8 cellular contexts compared by ENCODE assay signal in the genomic region with DNA sequence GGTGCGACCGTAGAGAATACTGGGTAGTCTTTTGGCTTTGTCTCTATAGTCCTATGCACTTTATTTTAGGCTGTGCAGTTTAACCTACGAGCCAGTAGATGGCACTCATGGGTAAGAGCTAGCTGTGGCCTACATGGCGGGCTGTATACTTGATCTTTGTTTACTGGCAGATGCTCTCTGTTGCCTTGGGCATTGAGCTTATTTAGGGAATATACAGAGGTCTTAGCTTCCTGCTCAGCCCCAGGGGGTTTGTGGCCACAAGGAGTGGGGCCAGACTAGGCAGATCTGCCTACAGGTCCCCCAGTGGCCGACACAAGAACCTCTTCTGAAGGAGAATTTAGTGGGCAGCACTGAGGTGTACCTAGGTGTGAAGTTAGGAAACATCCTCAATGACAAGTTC.
DNase-seq lines count a peak whose midpoint lies in the region; ATAC-seq and TF ChIP-seq lines count a peak whose summit lies in the region.

No MANE protein-coding gene starts in this region.

- H3K36me3 Mint-ChIP-seq in activated CD8-positive, alpha-beta memory T cell treated with anti-CD3 and anti-CD28 coated beads, Interleukin-2, amount 10 ng/mL, durations not matched to agents 7 days and 5 days, result no peaks in the 10 kb centered on the region
- H3K36me3 Mint-ChIP-seq in GM23338 (ENCODE audit: low read depth), result no peaks in the 10 kb centered on the region
- no peaks in the 10 kb centered on the region for H3K36me3 Mint-ChIP-seq in memory B cell

- no peaks in the 10 kb centered on the region for H3K27me3 Mint-ChIP-seq in activated CD8-positive, alpha-beta memory T cell treated with anti-CD3 and anti-CD28 coated beads, Interleukin-2, amount 10 ng/mL, durations not matched to agents 7 days and 5 days
- H3K27me3 Mint-ChIP-seq in GM23338 (ENCODE audit: insufficient read depth, low read depth, poor library complexity), result no peaks in the 10 kb centered on the region
- H3K27me3 Mint-ChIP-seq in memory B cell, result no peaks in the 10 kb centered on the region

- H4K20me1 ChIP-seq in GM23338 (replicated peaks; ENCODE audit: insufficient read depth), result no peaks in the 10 kb centered on the region
- H4K20me1 ChIP-seq in IMR-90 (ENCODE audit: insufficient read depth, low read length), result no peaks in the 10 kb centered on the region
- no peaks in the 10 kb centered on the region for H4K20me1 ChIP-seq in OCI-LY3 (ENCODE audit: insufficient read depth, low read length)

- H3K56ac ChIP-seq in IMR-90 (ENCODE audit: extremely low read depth, insufficient read depth, low read length), result no peak overlapping the region

- no peak overlapping the region for H4K8ac ChIP-seq in IMR-90 (ENCODE audit: low read depth in 2 of 2, low read length in 2 of 2)

- H3K4me1 Mint-ChIP-seq in activated CD8-positive, alpha-beta memory T cell treated with anti-CD3 and anti-CD28 coated beads, Interleukin-2, amount 10 ng/mL, durations not matched to agents 7 days and 5 days, result no peaks in the 10 kb centered on the region
- H3K4me1 Mint-ChIP-seq in GM23338, result peaks cover 2% of the 10 kb centered on the region; the same call in 1 of the 3 replicates
- peaks cover 2% of the 10 kb centered on the region for H3K4me1 Mint-ChIP-seq in memory B cell

- no peaks in the 10 kb centered on the region for H3K4me1 ChIP-seq in GM23338 (ENCODE audit: insufficient read depth)
- H3K4me1 ChIP-seq in IMR-90 (ENCODE audit: control insufficient read depth, insufficient read depth, low read length), result peaks cover 2% of the 10 kb centered on the region
- no peaks in the 10 kb centered on the region for H3K4me1 ChIP-seq in OCI-LY3 (ENCODE audit: low read length)

- no peak overlapping the region for H4K5ac ChIP-seq in IMR-90 (ENCODE audit: low read depth, low read length)

- ATAC-seq in activated CD8-positive, alpha-beta memory T cell treated with anti-CD3 and anti-CD28 coated beads, Interleukin-2, amount 10 ng/mL, durations not matched to agents 7 days and 5 days, result peak; percentile 57
- peak; percentile 96 for ATAC-seq in GM23338
- ATAC-seq in IMR-90 (ENCODE audit: low read depth), result peak; percentile 98
- ATAC-seq in memory B cell (ENCODE audit: low read depth), result peak; percentile 70

- H3K18ac ChIP-seq in IMR-90 (ENCODE audit: low read depth, low read length), result no peak overlapping the region

- TF ChIP-seq CTCF in GM23338 (conservative IDR thresholded peaks at IDR 0.05; ENCODE audit: low read depth in 2 of 2) (peak; percentile 66 to 75), IMR-90 (conservative IDR thresholded peaks at IDR 0.05; ENCODE audit: low read depth, low read length) (peak; percentile 73), OCI-LY3 (IDR thresholded peaks at IDR 0.05; ENCODE audit: low read depth, low read length) (peak; percentile 94)

- no peak overlapping the region for H4K91ac ChIP-seq in IMR-90 (ENCODE audit: insufficient read depth, low read depth, low read length)

- no peak overlapping the region for H2AK5ac ChIP-seq in IMR-90 (ENCODE audit: low read depth, low read length)

- H3K4me3 ChIP-seq in GM23338 (no peak overlapping the region), IMR-90 (ENCODE audit: insufficient read depth, low read depth, low read length) (no peak overlapping the region), OCI-LY3 (ENCODE audit: low read length) (peak overlapping the region; percentile 71)

- H3K79me1 ChIP-seq in IMR-90 (ENCODE audit: low read depth in 1 of 2, low read length in 2 of 2), result no peaks in the 10 kb centered on the region

- no peak overlapping the region for H3K14ac ChIP-seq in IMR-90 (replicated peaks; ENCODE audit: low read depth, low read length)

- H3K9ac ChIP-seq in IMR-90 (ENCODE audit: low read depth, low read length) (no peak overlapping the region), OCI-LY3 (ENCODE audit: low read length) (peak overlapping the region; percentile 13; the same call in 1 of the 2 replicates)

- no peak overlapping the region for H3K4ac ChIP-seq in IMR-90 (ENCODE audit: low read depth, low read length)

- no peak for TF ChIP-seq POLR2A in IMR-90 (IDR thresholded peaks at IDR 0.05; ENCODE audit: low read depth, low read length)

- POLR2A ChIA-PET in IMR-90 (lab: Charles Lee; ENCODE audit: unreplicated experiment), result no interaction called here

- H3K9me3 ChIP-seq in IMR-90 (ENCODE audit: control insufficient read depth, insufficient read depth, low read length) (no peaks in the 10 kb centered on the region), OCI-LY3 (ENCODE audit: insufficient read depth, low read length) (no peaks in the 10 kb centered on the region)

- no peak overlapping the region for H2BK5ac ChIP-seq in IMR-90 (ENCODE audit: low read depth, low read length, poor library complexity, severe bottlenecking)

- peak overlapping the region; percentile 8 for H2AK9ac ChIP-seq in IMR-90 (replicated peaks; ENCODE audit: low read depth, low read length, poor library complexity)

- CTCF ChIA-PET in activated CD8-positive, alpha-beta memory T cell treated with anti-CD3 and anti-CD28 coated beads, Interleukin-2, amount 10 ng/mL, durations not matched to agents 7 days and 5 days (lab: Charles Lee), result interaction anchor here (0.9 kb wide), 1 partner anchor 274 kb away, joined by 3 read pairs; no protein-coding TSS in a partner anchor
- CTCF ChIA-PET in IMR-90 (lab: Yijun Ruan, JAX), result interaction anchor here (0.8 to 1.2 kb wide), 2 partner anchors 177 to 323 kb away, joined by 3 read pairs; no protein-coding TSS in a partner anchor

- intact Hi-C loops in IMR-90 (cut with micrococcal nuclease), result loop anchor here (1.0 to 10.0 kb wide), 3 partner anchors 177 to 815 kb away; no protein-coding TSS in a partner anchor

- H3K27ac ChIP-seq in GM23338 (ENCODE audit: low read depth), result no peak overlapping the region
- H3K27ac ChIP-seq in IMR-90 (ENCODE audit: insufficient read depth, low read length), result no peak overlapping the region
- H3K27ac ChIP-seq in OCI-LY3 (ENCODE audit: low read length), result no peak overlapping the region

- H3K36me3 ChIP-seq in GM23338 (ENCODE audit: insufficient read depth) (no peaks in the 10 kb centered on the region), IMR-90 (ENCODE audit: control insufficient read depth, insufficient read depth, low read length) (no peaks in the 10 kb centered on the region), OCI-LY3 (replicated peaks; ENCODE audit: low read depth, low read length) (no peaks in the 10 kb centered on the region)

- DNase-seq in activated CD8-positive, alpha-beta memory T cell treated with anti-CD3 and anti-CD28 coated beads, Interleukin-2, amount 10 ng/mL, durations not matched to agents 7 days and 5 days, result no peak
- DNase-seq in activated CD8-positive, alpha-beta memory T cell treated with anti-CD3 and anti-CD28 coated beads, Interleukin-2, amount 50 U/mL, for 48 hours, result no peak
- DNase-seq in GM23338 (ENCODE audit: low spot score) (peak; percentile 67), IMR-90 (peak; percentile 31), dermis microvascular lymphatic vessel endothelial cell (ENCODE audit: low read depth in 2 of 2) (peak; percentile 14 to 15), memory B cell (ENCODE audit: low spot score in 2 of 2) (peak; percentile 0 to 13), NCI-H2227 (lab: John Stamatoyannopoulos, UW; ENCODE audit: unreplicated experiment) (no peak)

- no peaks in the 10 kb centered on the region for H3K27me3 ChIP-seq in GM23338 (ENCODE audit: insufficient read depth)
- H3K27me3 ChIP-seq in IMR-90 (ENCODE audit: control insufficient read depth, insufficient read depth, low read length), result no peaks in the 10 kb centered on the region
- no peaks in the 10 kb centered on the region for H3K27me3 ChIP-seq in OCI-LY3 (ENCODE audit: low read depth, low read length)

- H2AFZ ChIP-seq in GM23338 (0 out of 2 replicates have a peak overlapping the region, but pooled peaks have one; percentile 19), IMR-90 (replicated peaks; ENCODE audit: low read length, poor library complexity) (peak overlapping the region; percentile 82), OCI-LY3 (ENCODE audit: low read depth, low read length) (peak overlapping the region; percentile 94)

- H3K4me3 Mint-ChIP-seq in activated CD8-positive, alpha-beta memory T cell treated with anti-CD3 and anti-CD28 coated beads, Interleukin-2, amount 10 ng/mL, durations not matched to agents 7 days and 5 days, result no peak overlapping the region
- H3K4me3 Mint-ChIP-seq in GM23338, result no peak overlapping the region
- no peak overlapping the region for H3K4me3 Mint-ChIP-seq in memory B cell

- no peak overlapping the region for H2BK20ac ChIP-seq in IMR-90 (ENCODE audit: low read depth, low read length)

- H3K9me3 Mint-ChIP-seq in activated CD8-positive, alpha-beta memory T cell treated with anti-CD3 and anti-CD28 coated beads, Interleukin-2, amount 10 ng/mL, durations not matched to agents 7 days and 5 days (ENCODE audit: low read depth), result no peaks in the 10 kb centered on the region
- H3K9me3 Mint-ChIP-seq in GM23338 (no peaks in the 10 kb centered on the region), memory B cell (no peaks in the 10 kb centered on the region)

- WGBS in IMR-90 (ENCODE audit: extremely low coverage in 2 of 2, insufficient read length in 1 of 2), 2 experiments, result no CpG with 5 or more reads among the region's 5 CpGs

- TF ChIP-seq RAD21 in IMR-90 (IDR thresholded peaks at IDR 0.05; ENCODE audit: low read length), result peak; percentile 69

- dilution Hi-C loops in IMR-90 (cut with HindIII; ENCODE audit: low sequenced_read_pairs, unreplicated experiment), result no loop called here

- no peak overlapping the region for H2BK120ac ChIP-seq in IMR-90 (ENCODE audit: low read depth, low read length)

- no peak overlapping the region for H3K23ac ChIP-seq in IMR-90 (ENCODE audit: low read depth, low read length)

- H3K9me1 ChIP-seq in IMR-90 (ENCODE audit: insufficient read depth, low read length), result no peaks in the 10 kb centered on the region

- H2BK15ac ChIP-seq in IMR-90 (ENCODE audit: low read depth, low read length), result no peak overlapping the region

- no peak overlapping the region for H3K27ac Mint-ChIP-seq in activated CD8-positive, alpha-beta memory T cell treated with anti-CD3 and anti-CD28 coated beads, Interleukin-2, amount 10 ng/mL, durations not matched to agents 7 days and 5 days
- H3K27ac Mint-ChIP-seq in GM23338 (no peak overlapping the region), memory B cell (no peak overlapping the region)

- H3K79me2 ChIP-seq in GM23338 (replicated peaks; ENCODE audit: insufficient read depth), result no peaks in the 10 kb centered on the region
- no peaks in the 10 kb centered on the region for H3K79me2 ChIP-seq in OCI-LY3 (ENCODE audit: low read length)

- H3K9me2 ChIP-seq in GM23338 (ENCODE audit: insufficient read depth), result no peaks in the 10 kb centered on the region

- H3K4me2 ChIP-seq in GM23338 (no peak overlapping the region), IMR-90 (ENCODE audit: low read depth, low read length) (no peak overlapping the region), OCI-LY3 (ENCODE audit: low read length) (peak overlapping the region; percentile 87)

- no TSS peak for BruUV-seq in IMR-90 (replicated peaks; lab: Mats Ljungman, UMichigan)

- in situ Hi-C loops in IMR-90 (cut with MboI; ENCODE audit: low sequenced_read_pairs), result no loop called here

- H3F3A ChIP-seq in GM23338 (replicated peaks; ENCODE audit: low read depth), result no peaks in the 10 kb centered on the region

TF ChIP-seq in GM23338, 12 proteins besides CTCF, POLR2A, EP300 and RAD21 (continues in another document):
- no peak for TF ChIP-seq CREB1 (CRISPR knock-in tag; IDR thresholded peaks at IDR 0.05; ENCODE audit: low read depth)

TF ChIP-seq in IMR-90, 13 proteins besides CTCF, POLR2A, EP300 and RAD21 (continues in another document):
- no peak for TF ChIP-seq NFE2L2 (IDR thresholded peaks at IDR 0.05; ENCODE audit: low read depth, low read length)

Comparison
In these comparisons a context has a peak if more than half of its experiments do, and no peak if none do; other contexts are left out.
1. DNase-seq: peak in GM23338 (single experiment), IMR-90 (single experiment), dermis microvascular lymphatic vessel endothelial cell (2 of 2) and memory B cell (2 of 2); none in activated CD8-positive, alpha-beta memory T cell treated with anti-CD3 and anti-CD28 coated beads, Interleukin-2, amount 10 ng/mL, durations not matched to agents 7 days and 5 days (single experiment), activated CD8-positive, alpha-beta memory T cell treated with anti-CD3 and anti-CD28 coated beads, Interleukin-2, amount 50 U/mL, for 48 hours (single experiment) and NCI-H2227 (single experiment).
2. H2AFZ ChIP-seq: peak in every context shown above with its lines; median percentile 94 in OCI-LY3; 82 in IMR-90; 19 in GM23338.
3. Peak in every context shown above with its lines, with median percentiles within 50 percentile points of each other: ATAC-seq and CTCF ChIP-seq.